1 cellular context compared by ENCODE assay signal in the genomic region with DNA sequence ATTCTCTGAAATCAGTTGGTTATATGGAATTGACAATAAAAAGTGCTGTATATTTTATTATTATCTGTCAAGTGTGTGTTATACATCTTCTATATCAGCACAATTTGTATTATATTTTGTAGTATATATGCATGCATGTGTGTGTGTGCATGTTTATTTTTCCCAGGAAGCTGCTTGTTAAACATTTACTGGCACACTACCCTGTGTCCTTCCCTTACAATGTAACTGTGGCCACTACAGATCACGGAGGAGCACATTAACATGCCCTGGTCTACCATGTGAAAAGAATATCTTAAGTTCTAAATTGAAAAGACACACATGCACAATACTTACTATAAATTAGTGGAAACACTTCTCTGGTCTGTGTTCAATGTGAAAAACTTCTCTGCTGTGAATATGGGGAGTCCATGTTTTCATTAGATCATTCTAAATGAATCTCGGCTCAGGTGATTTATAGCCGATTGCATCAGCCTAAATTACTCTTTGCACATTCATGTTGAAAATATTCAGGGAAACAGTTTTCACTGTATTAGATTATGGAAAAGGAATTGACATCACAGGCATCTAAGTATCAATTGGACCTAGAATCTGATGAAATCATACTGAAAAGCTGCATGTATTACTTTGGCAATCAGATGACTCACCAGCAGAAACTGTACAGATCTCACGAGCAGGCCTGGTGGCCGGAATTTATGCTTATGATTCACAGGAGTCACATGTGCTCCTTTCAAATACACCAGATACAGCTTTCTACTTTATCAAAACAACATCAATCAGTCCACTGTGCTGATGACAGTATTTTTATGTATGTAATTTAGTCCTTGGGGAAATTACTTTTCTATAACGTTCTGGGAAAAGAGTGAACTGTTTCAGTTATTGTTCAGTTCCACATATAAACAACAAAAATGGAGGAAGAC.
TF ChIP-seq lines count a peak whose summit lies in the region.

No MANE protein-coding gene starts in this region.

TF ChIP-seq in HEK293, 187 proteins besides CTCF, POLR2A, EP300 and RAD21 (continued from another document and continues in another):
- TF ChIP-seq PRDM4 (tag by site-specific recombination; IDR thresholded peaks at IDR 0.05): peak; percentile 78
- TF ChIP-seq GFI1B (tag by site-specific recombination; IDR thresholded peaks at IDR 0.05): peak; percentile 65; the same call in 1 of the 2 replicates
- 0 out of 2 replicates have a peak, but pooled peaks have one; percentile 24 for TF ChIP-seq ZNF335 (tag by site-specific recombination; conservative IDR thresholded peaks at IDR 0.05)
- TF ChIP-seq BCL11A (tag by site-specific recombination; IDR thresholded peaks at IDR 0.05; ENCODE audit: low read depth): peak; percentile 39; the same call in 1 of the 2 replicates
- peak; percentile 99 for TF ChIP-seq ZEB2 (tag by site-specific recombination; IDR thresholded peaks at IDR 0.05)
- peak; percentile 91 for TF ChIP-seq SP7 (tag by site-specific recombination; IDR thresholded peaks at IDR 0.05)
- TF ChIP-seq ZNF266 (tag by site-specific recombination; IDR thresholded peaks at IDR 0.05; ENCODE audit: low read depth): no peak
- no peak for TF ChIP-seq ZNF830 (tag by site-specific recombination; IDR thresholded peaks at IDR 0.05; ENCODE audit: low read depth)
- TF ChIP-seq, protein P1, sequence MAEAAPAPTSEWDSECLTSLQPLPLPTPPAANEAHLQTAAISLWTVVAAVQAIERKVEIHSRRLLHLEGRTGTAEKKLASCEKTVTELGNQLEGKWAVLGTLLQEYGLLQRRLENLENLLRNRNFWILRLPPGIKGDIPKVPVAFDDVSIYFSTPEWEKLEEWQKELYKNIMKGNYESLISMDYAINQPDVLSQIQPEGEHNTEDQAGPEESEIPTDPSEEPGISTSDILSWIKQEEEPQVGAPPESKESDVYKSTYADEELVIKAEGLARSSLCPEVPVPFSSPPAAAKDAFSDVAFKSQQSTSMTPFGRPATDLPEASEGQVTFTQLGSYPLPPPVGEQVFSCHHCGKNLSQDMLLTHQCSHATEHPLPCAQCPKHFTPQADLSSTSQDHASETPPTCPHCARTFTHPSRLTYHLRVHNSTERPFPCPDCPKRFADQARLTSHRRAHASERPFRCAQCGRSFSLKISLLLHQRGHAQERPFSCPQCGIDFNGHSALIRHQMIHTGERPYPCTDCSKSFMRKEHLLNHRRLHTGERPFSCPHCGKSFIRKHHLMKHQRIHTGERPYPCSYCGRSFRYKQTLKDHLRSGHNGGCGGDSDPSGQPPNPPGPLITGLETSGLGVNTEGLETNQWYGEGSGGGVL (tag by site-specific recombination; IDR thresholded peaks at IDR 0.05): peak; percentile 37
- TF ChIP-seq FEZF1 (tag by site-specific recombination; IDR thresholded peaks at IDR 0.05): peak; percentile 75
- peak; percentile 57; the same call in 1 of the 2 replicates for TF ChIP-seq MEIS1 (CRISPR knock-in tag; IDR thresholded peaks at IDR 0.05; ENCODE audit: borderline replicate concordance)
- TF ChIP-seq, protein P2, sequence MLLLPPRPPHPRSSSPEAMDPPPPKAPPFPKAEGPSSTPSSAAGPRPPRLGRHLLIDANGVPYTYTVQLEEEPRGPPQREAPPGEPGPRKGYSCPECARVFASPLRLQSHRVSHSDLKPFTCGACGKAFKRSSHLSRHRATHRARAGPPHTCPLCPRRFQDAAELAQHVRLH (tag by site-specific recombination; IDR thresholded peaks at IDR 0.05): peak; percentile 48; the same call in 1 of the 2 replicates
- 0 out of 2 replicates have a peak, but pooled peaks have one; percentile 5 for TF ChIP-seq ZSCAN4 (tag by site-specific recombination; IDR thresholded peaks at IDR 0.05)
- TF ChIP-seq ZNF501 (tag by site-specific recombination; IDR thresholded peaks at IDR 0.05): peak; percentile 35; the same call in 1 of the 2 replicates
- TF ChIP-seq, protein P3, sequence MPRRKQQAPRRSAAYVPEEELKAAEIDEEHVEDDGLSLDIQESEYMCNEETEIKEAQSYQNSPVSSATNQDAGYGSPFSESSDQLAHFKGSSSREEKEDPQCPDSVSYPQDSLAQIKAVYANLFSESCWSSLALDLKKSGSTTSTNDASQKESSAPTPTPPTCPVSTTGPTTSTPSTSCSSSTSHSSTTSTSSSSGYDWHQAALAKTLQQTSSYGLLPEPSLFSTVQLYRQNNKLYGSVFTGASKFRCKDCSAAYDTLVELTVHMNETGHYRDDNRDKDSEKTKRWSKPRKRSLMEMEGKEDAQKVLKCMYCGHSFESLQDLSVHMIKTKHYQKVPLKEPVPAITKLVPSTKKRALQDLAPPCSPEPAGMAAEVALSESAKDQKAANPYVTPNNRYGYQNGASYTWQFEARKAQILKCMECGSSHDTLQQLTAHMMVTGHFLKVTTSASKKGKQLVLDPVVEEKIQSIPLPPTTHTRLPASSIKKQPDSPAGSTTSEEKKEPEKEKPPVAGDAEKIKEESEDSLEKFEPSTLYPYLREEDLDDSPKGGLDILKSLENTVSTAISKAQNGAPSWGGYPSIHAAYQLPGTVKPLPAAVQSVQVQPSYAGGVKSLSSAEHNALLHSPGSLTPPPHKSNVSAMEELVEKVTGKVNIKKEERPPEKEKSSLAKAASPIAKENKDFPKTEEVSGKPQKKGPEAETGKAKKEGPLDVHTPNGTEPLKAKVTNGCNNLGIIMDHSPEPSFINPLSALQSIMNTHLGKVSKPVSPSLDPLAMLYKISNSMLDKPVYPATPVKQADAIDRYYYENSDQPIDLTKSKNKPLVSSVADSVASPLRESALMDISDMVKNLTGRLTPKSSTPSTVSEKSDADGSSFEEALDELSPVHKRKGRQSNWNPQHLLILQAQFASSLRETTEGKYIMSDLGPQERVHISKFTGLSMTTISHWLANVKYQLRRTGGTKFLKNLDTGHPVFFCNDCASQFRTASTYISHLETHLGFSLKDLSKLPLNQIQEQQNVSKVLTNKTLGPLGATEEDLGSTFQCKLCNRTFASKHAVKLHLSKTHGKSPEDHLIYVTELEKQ (tag by site-specific recombination; IDR thresholded peaks at IDR 0.05; ENCODE audit: borderline replicate concordance): peak; percentile 38; the same call in 1 of the 2 replicates
- peak; percentile 94 for TF ChIP-seq PRDM6 (tag by site-specific recombination; IDR thresholded peaks at IDR 0.05)
- peak; percentile 27 for TF ChIP-seq SETDB1 (IDR thresholded peaks at IDR 0.05; ENCODE audit: insufficient read length, low read length)
- TF ChIP-seq GLI2 (tag by site-specific recombination; IDR thresholded peaks at IDR 0.05; ENCODE audit: borderline replicate concordance, low read depth): 0 out of 2 replicates have a peak, but pooled peaks have one; percentile 8
- TF ChIP-seq WT1 (tag by site-specific recombination; IDR thresholded peaks at IDR 0.05): peak; percentile 49; the same call in 1 of the 2 replicates
- peak; percentile 92 for TF ChIP-seq ZNF24 (tag by site-specific recombination; IDR thresholded peaks at IDR 0.05)
- peak; percentile 17; the same call in 1 of the 2 replicates for TF ChIP-seq ZNF654 (tag by site-specific recombination; IDR thresholded peaks at IDR 0.05; ENCODE audit: low read depth)
- TF ChIP-seq ZNF660 (tag by site-specific recombination; IDR thresholded peaks at IDR 0.05): peak; percentile 86
- TF ChIP-seq ZBTB11 (tag by site-specific recombination; conservative IDR thresholded peaks at IDR 0.05; ENCODE audit: low read depth): no peak
- 0 out of 2 replicates have a peak, but pooled peaks have one; percentile 32 for TF ChIP-seq KLF17 (tag by site-specific recombination; IDR thresholded peaks at IDR 0.05)
- peak; percentile 88 for TF ChIP-seq ZBTB21 (tag by site-specific recombination; IDR thresholded peaks at IDR 0.05)
- peak; percentile 91 for TF ChIP-seq ZNF843 (tag by site-specific recombination; IDR thresholded peaks at IDR 0.05)
- peak; percentile 79 for TF ChIP-seq HIC1 (tag by site-specific recombination; IDR thresholded peaks at IDR 0.05)
- TF ChIP-seq, protein P4, sequence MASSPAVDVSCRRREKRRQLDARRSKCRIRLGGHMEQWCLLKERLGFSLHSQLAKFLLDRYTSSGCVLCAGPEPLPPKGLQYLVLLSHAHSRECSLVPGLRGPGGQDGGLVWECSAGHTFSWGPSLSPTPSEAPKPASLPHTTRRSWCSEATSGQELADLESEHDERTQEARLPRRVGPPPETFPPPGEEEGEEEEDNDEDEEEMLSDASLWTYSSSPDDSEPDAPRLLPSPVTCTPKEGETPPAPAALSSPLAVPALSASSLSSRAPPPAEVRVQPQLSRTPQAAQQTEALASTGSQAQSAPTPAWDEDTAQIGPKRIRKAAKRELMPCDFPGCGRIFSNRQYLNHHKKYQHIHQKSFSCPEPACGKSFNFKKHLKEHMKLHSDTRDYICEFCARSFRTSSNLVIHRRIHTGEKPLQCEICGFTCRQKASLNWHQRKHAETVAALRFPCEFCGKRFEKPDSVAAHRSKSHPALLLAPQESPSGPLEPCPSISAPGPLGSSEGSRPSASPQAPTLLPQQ (tag by site-specific recombination; IDR thresholded peaks at IDR 0.05): peak; percentile 54; the same call in 1 of the 2 replicates
- no peak for TF ChIP-seq ZNF585B (tag by site-specific recombination; IDR thresholded peaks at IDR 0.05)
